23 cellular contexts compared by ENCODE assay signal in genomic region chr16:78515421-78515820, GRCh38.
"Had no signal": no experiment of that assay in that cellular context is flagged by ENCODE, and none has a peak within 500 bp of the region (broad histone marks: within the 10 kb centered on the region; RNA-seq: fewer than 3 reads in every experiment).

No MANE protein-coding gene starts in this region.

- H3K9me3 Mint-ChIP-seq: immature natural killer cell; naive B cell; natural killer cell; stimulated activated memory B cell treated with anti-CD40 and anti-IgM and Interleukin-4, amounts not matched to agents 10 μg/mL and 1 μg/mL and 100 μg/mL, for 72 hours; stimulated activated naive CD8-positive, alpha-beta T cell treated with anti-CD3 and anti-CD28 coated beads, Interleukin-15, amount 100 ng/mL, for 72 hours had no signal

- H3K27me3 ChIP-seq: left lung, ovary, right atrium auricular region, transverse colon, upper lobe of right lung had no signal

- H3K4me1 ChIP-seq: left lung, right atrium auricular region, transverse colon, upper lobe of right lung had no signal

- H3K4me3 ChIP-seq: left lung, lung, ovary, right atrium auricular region, skin epidermis, transverse colon, upper lobe of right lung had no signal

- H3K4me1 Mint-ChIP-seq: immature natural killer cell; naive B cell; natural killer cell; stimulated activated memory B cell treated with anti-CD40 and anti-IgM and Interleukin-4, amounts not matched to agents 10 μg/mL and 1 μg/mL and 100 μg/mL, for 72 hours; stimulated activated naive CD8-positive, alpha-beta T cell treated with anti-CD3 and anti-CD28 coated beads, Interleukin-15, amount 100 ng/mL, for 72 hours had no signal

- H3K27ac Mint-ChIP-seq: immature natural killer cell; mesothelial cell of epicardium; naive B cell; natural killer cell; progenitor cell of endocrine pancreas; stimulated activated memory B cell treated with anti-CD40 and anti-IgM and Interleukin-4, amounts not matched to agents 10 μg/mL and 1 μg/mL and 100 μg/mL, for 72 hours; stimulated activated naive CD8-positive, alpha-beta T cell treated with anti-CD3 and anti-CD28 coated beads, Interleukin-15, amount 100 ng/mL, for 72 hours had no signal

- H3K27me3 Mint-ChIP-seq: naive B cell; progenitor cell of endocrine pancreas; stimulated activated memory B cell treated with anti-CD40 and anti-IgM and Interleukin-4, amounts not matched to agents 10 μg/mL and 1 μg/mL and 100 μg/mL, for 72 hours; stimulated activated naive CD8-positive, alpha-beta T cell treated with anti-CD3 and anti-CD28 coated beads, Interleukin-15, amount 100 ng/mL, for 72 hours had no signal

- H3K36me3 ChIP-seq: left lung, ovary, right atrium auricular region, transverse colon, upper lobe of right lung had no signal

- DNase-seq: hypothalamus; immature natural killer cell; kidney; left colon; left lung; mesendoderm; naive B cell; natural killer cell; ovary; stimulated activated CD4-positive, alpha-beta T cell treated with anti-CD3 and anti-CD28 coated beads, Interleukin-1b, Interleukin-23, amount 100 ng/mL, for 48 hours; stimulated activated CD4-positive, alpha-beta T cell treated with anti-CD3 and anti-CD28 coated beads, Interleukin-2, amount 100 ng/mL, for 48 hours; stimulated activated CD4-positive, alpha-beta T cell treated with anti-CD3 and anti-CD28 coated beads, Interleukin-4, amount 100 ng/mL, for 4 hours; stimulated activated CD8-positive, alpha-beta memory T cell treated with anti-CD3 and anti-CD28 coated beads, Interleukin-4, amount 100 ng/mL, for 48 hours; stimulated activated naive CD4-positive, alpha-beta T cell treated with Interleukin-2 at 50 U/mL for 16 hours; stimulated activated naive CD8-positive, alpha-beta T cell treated with anti-CD3 and anti-CD28 coated beads, Interleukin-15, amount 100 ng/mL, for 72 hours; transverse colon; upper lobe of right lung had no signal

- H3K4me3 Mint-ChIP-seq: immature natural killer cell; mesothelial cell of epicardium; naive B cell; natural killer cell; stimulated activated memory B cell treated with anti-CD40 and anti-IgM and Interleukin-4, amounts not matched to agents 10 μg/mL and 1 μg/mL and 100 μg/mL, for 72 hours; stimulated activated naive CD8-positive, alpha-beta T cell treated with anti-CD3 and anti-CD28 coated beads, Interleukin-15, amount 100 ng/mL, for 72 hours had no signal

- H3K36me3 Mint-ChIP-seq: immature natural killer cell; mesothelial cell of epicardium; naive B cell; natural killer cell; stimulated activated memory B cell treated with anti-CD40 and anti-IgM and Interleukin-4, amounts not matched to agents 10 μg/mL and 1 μg/mL and 100 μg/mL, for 72 hours had no signal

- H3K9me3 ChIP-seq: left lung, ovary, right atrium auricular region, transverse colon, upper lobe of right lung had no signal

- H3K27ac ChIP-seq: left lung, ovary, right atrium auricular region, skin epidermis, transverse colon, upper lobe of right lung had no signal
